Comparison of ENCODE assay signal across 1 cellular context in the genomic region with DNA sequence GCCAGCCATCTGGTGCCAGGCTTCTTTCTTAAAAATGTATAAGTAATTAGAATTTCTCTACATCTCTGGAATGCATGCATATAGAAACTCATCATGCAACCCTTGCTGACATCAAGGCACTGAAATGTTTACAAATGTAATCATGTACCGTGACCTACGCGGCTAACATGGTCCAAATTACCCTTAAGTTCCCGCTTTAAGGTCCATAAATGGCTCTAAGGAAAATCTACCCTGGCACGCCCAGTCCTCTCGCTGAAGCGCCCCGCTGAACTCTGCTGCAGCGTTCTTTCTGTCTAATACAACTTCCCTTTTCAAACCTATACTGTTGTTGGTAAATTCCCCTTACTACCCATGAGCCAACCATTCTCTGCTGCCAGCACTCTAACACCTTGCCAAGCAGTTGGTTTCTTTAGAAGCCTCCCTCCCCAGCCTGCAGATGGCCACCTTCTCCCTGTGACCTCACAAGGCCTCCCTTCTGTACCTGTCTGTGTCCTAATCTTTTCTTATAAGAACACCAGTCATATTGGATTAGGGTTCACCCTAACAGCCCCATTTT.
TF ChIP-seq lines count a peak whose summit lies in the region.

No MANE protein-coding gene starts in this region.

TF ChIP-seq in IMR-90, 13 proteins besides CTCF, POLR2A, EP300 and RAD21:
- TF ChIP-seq CEBPB (IDR thresholded peaks at IDR 0.05; ENCODE audit: low read depth, low read length) (no peak), MAZ (IDR thresholded peaks at IDR 0.05; ENCODE audit: borderline replicate concordance, low read depth, low read length) (no peak), NFE2L2 (IDR thresholded peaks at IDR 0.05; ENCODE audit: low read depth, low read length) (no peak), BHLHE40 (IDR thresholded peaks at IDR 0.05; ENCODE audit: low read depth, low read length) (no peak), RCOR1 (IDR thresholded peaks at IDR 0.05; ENCODE audit: insufficient replicate concordance, low read length) (no peak), CHD1 (IDR thresholded peaks at IDR 0.05; ENCODE audit: low read depth, low read length) (no peak), RFX5 (IDR thresholded peaks at IDR 0.05; ENCODE audit: low read depth, low read length) (no peak), FOS (IDR thresholded peaks at IDR 0.05; ENCODE audit: low read depth, low read length) (no peak), SMC3 (IDR thresholded peaks at IDR 0.05; ENCODE audit: low read depth, low read length) (no peak), MXI1 (IDR thresholded peaks at IDR 0.05; ENCODE audit: borderline replicate concordance, low read depth, low read length) (no peak), MAFK (IDR thresholded peaks at IDR 0.05; ENCODE audit: low read depth, low read length) (no peak)
- TF ChIP-seq, protein P1, sequence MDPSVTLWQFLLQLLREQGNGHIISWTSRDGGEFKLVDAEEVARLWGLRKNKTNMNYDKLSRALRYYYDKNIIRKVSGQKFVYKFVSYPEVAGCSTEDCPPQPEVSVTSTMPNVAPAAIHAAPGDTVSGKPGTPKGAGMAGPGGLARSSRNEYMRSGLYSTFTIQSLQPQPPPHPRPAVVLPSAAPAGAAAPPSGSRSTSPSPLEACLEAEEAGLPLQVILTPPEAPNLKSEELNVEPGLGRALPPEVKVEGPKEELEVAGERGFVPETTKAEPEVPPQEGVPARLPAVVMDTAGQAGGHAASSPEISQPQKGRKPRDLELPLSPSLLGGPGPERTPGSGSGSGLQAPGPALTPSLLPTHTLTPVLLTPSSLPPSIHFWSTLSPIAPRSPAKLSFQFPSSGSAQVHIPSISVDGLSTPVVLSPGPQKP (IDR thresholded peaks at IDR 0.05; ENCODE audit: borderline replicate concordance, low read depth, low read length) = no peak
- TF ChIP-seq, protein P2, sequence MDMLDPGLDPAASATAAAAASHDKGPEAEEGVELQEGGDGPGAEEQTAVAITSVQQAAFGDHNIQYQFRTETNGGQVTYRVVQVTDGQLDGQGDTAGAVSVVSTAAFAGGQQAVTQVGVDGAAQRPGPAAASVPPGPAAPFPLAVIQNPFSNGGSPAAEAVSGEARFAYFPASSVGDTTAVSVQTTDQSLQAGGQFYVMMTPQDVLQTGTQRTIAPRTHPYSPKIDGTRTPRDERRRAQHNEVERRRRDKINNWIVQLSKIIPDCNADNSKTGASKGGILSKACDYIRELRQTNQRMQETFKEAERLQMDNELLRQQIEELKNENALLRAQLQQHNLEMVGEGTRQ (IDR thresholded peaks at IDR 0.05; ENCODE audit: low read depth, low read length) = no peak
